ENCODE assay signal across 27 cellular contexts in genomic region chr3:25895443-25895842, GRCh38.
DNase-seq lines count a peak whose midpoint lies in the region; ATAC-seq and TF ChIP-seq lines count a peak whose summit lies in the region.
"Had no signal": no experiment of that assay in that cellular context is flagged by ENCODE, and none has a peak within 500 bp of the region (broad histone marks: within the 10 kb centered on the region; RNA-seq: fewer than 3 reads in every experiment).

No MANE protein-coding gene starts in this region.

- TF ChIP-seq CTCF in AG09309 (IDR thresholded peaks at IDR 0.05; ENCODE audit: control insufficient read depth, insufficient read depth, low read depth, low read length, missing control alignments) (no peak), brain microvascular endothelial cell (IDR thresholded peaks at IDR 0.05; ENCODE audit: low read depth, low read length, missing control alignments) (no peak), Caco-2 (IDR thresholded peaks at IDR 0.05; ENCODE audit: insufficient read depth in 1 of 2, low read depth in 1 of 2, low read length in 1 of 2, severe bottlenecking in 1 of 2, unreplicated experiment in 1 of 2) (no peak)

- no peak overlapping the region for H3K4me3 Mint-ChIP-seq in Caco-2 (ENCODE audit: unreplicated experiment)
- H3K4me3 Mint-ChIP-seq: activated CD8-positive, alpha-beta T cell treated with anti-CD3 and anti-CD28 coated beads, Interleukin-2, amount 10 ng/mL, durations not matched to agents 7 days and 5 days; HFFc6 had no signal

- CTCF ChIA-PET in Caco-2 (lab: Charles Lee) = no interaction called here

- intact Hi-C loops in Caco-2 (cut with micrococcal nuclease; ENCODE audit: unreplicated experiment) = no loop called here

- no peaks in the 10 kb centered on the region for H3K9me3 Mint-ChIP-seq in Caco-2 (ENCODE audit: unreplicated experiment)
- H3K9me3 Mint-ChIP-seq: HFFc6 had no signal

- no TSS peak for BruUV-seq in Caco-2 (replicated peaks; lab: Mats Ljungman, UMichigan)

- no peak overlapping the region for H3K27ac ChIP-seq in brain microvascular endothelial cell
- H3K27ac ChIP-seq: body of pancreas, C4-2B, gastroesophageal sphincter, KMS-11, neutrophil, skin epidermis had no signal

- H3K27ac Mint-ChIP-seq in Caco-2 (ENCODE audit: unreplicated experiment) = no peak overlapping the region
- H3K27ac Mint-ChIP-seq: activated CD8-positive, alpha-beta T cell treated with anti-CD3 and anti-CD28 coated beads, Interleukin-2, amount 10 ng/mL, durations not matched to agents 7 days and 5 days; HFFc6 had no signal

- no peaks in the 10 kb centered on the region for H3K9me3 ChIP-seq in Caco-2
- H3K9me3 ChIP-seq: body of pancreas, gastroesophageal sphincter, neutrophil had no signal

- H3K27me3 ChIP-seq in brain microvascular endothelial cell (replicated peaks) (no peaks in the 10 kb centered on the region), Caco-2 (replicated peaks; ENCODE audit: control insufficient read depth, insufficient read depth, low read length) (no peaks in the 10 kb centered on the region)
- H3K27me3 ChIP-seq: body of pancreas, gastroesophageal sphincter, neutrophil had no signal

- no peaks in the 10 kb centered on the region for H3K27me3 Mint-ChIP-seq in Caco-2 (ENCODE audit: insufficient read depth, unreplicated experiment)

- H3K4me1 Mint-ChIP-seq in Caco-2 (ENCODE audit: low read depth, unreplicated experiment) = no peaks in the 10 kb centered on the region

- H3K4me1 ChIP-seq in Caco-2 = no peaks in the 10 kb centered on the region
- H3K4me1 ChIP-seq: body of pancreas, gastroesophageal sphincter had no signal

- H3K36me3 ChIP-seq in brain microvascular endothelial cell (replicated peaks) (no peaks in the 10 kb centered on the region), Caco-2 (ENCODE audit: control insufficient read depth, insufficient read depth, low read length) (no peaks in the 10 kb centered on the region)
- H3K36me3 ChIP-seq: gastroesophageal sphincter, neutrophil had no signal

- POLR2A ChIA-PET in Caco-2 (lab: Charles Lee) = no interaction called here

- ATAC-seq in HG02885 (IDR thresholded peaks at IDR 0.05; ENCODE audit: poor library complexity, unreplicated experiment) = no peak
- ATAC-seq: activated CD8-positive, alpha-beta T cell treated with anti-CD3 and anti-CD28 coated beads, Interleukin-2, amount 10 ng/mL, durations not matched to agents 7 days and 5 days; body of pancreas; esophagus mucosa; gastroesophageal sphincter; Panc1 had no signal

- H3K4me3 ChIP-seq in AG09309 (ENCODE audit: control insufficient read depth, low read depth, low read length) (no peak overlapping the region), brain microvascular endothelial cell (ENCODE audit: low read depth, low read length) (no peak overlapping the region), Caco-2 (ENCODE audit: low read depth, low read length) (no peak overlapping the region)
- H3K4me3 ChIP-seq: body of pancreas, gastroesophageal sphincter, skin epidermis had no signal

- DNase-seq in AG09309 (ENCODE audit: low read depth) (peak; percentile 3), HS-27A (ENCODE audit: low read depth) (peak; percentile 71), brain microvascular endothelial cell (peak; percentile 15), myocyte (ENCODE audit: low read depth) (peak; percentile 80), NCI-H2171 treated with DMSO at 0.1 percent for 48 hours (lab: John Stamatoyannopoulos, UW) (no peak), Caco-2 (no peak), NCI-H524 treated with DMSO at 0.1 percent for 48 hours (lab: John Stamatoyannopoulos, UW) (no peak)
- DNase-seq: activated CD8-positive, alpha-beta T cell treated with anti-CD3 and anti-CD28 coated beads, Interleukin-2, amount 10 ng/mL, durations not matched to agents 7 days and 5 days; activated effector memory CD4-positive, alpha-beta T cell treated with anti-CD3 and anti-CD28 coated beads, Interleukin-2, amount 50 U/mL, for 16 hours; activated T-cell treated with anti-CD3 and anti-CD28 coated beads for 4 hours; body of pancreas; effector memory CD4-positive, alpha-beta T cell; HFFc6; kidney glomerular epithelial cell; mammary epithelial cell; NCI-H1436 treated with DMSO at 0.1 percent for 48 hours; NCI-H2107; stimulated activated CD4-positive, alpha-beta T cell treated with anti-CD3 and anti-CD28 coated beads, Interleukin-2, amount 100 ng/mL, for 24 hours; T-helper 2 cell had no signal

- no peaks in the 10 kb centered on the region for H3K36me3 Mint-ChIP-seq in Caco-2 (ENCODE audit: insufficient read depth, unreplicated experiment)

- in situ Hi-C loops in brain microvascular endothelial cell (cut with HindIII; ENCODE audit: low pct_ligation_motif_present, low sequenced_read_pairs) = no loop called here

Comparison
In these comparisons a context has a peak if more than half of its experiments do, and no peak if none do; other contexts are left out.
1. DNase-seq: peak in AG09309 (single experiment), HS-27A (single experiment), brain microvascular endothelial cell (single experiment) and myocyte (single experiment); none in NCI-H2171 treated with DMSO at 0.1 percent for 48 hours (single experiment), Caco-2 (0 of 2) and NCI-H524 treated with DMSO at 0.1 percent for 48 hours (single experiment).